8 cellular contexts compared by ENCODE assay signal in the genomic region with DNA sequence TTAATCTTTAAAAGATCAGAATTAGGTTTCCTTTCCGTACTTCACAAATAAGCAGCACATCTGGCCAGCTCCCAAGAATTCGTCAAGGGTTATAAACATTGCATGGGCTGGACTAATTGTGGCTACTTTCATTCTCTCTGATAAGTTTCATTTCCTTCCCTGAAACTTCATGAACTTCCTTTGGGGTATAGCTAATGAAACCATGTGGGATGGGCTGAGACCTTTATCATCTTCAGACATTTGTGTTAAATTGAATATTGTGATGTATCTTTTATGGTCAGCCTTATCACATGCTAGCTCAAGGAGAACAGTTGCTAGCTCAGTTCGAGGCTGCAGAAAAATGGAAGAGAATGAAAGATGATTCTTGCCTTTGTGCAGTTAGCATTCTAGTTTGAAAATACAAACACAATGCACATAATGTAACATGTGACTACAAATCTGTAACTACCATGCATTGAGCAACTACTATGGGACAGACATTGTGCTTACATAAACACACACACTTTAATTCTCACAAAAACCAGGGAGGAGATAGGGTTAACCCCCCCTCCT. TPM values are rescaled to one million over a fixed set of nuclear protein-coding genes. Genes with fewer than 3 reads are reported as not detected.
DNase-seq lines count a peak whose midpoint lies in the region; ATAC-seq, FAIRE-seq and TF ChIP-seq lines count a peak whose summit lies in the region.

No MANE protein-coding gene starts in this region.

- TF ChIP-seq CTCF in GM10266 (IDR thresholded peaks at IDR 0.05; ENCODE audit: control insufficient read depth, insufficient read depth, low read depth, missing control alignments) = no peak
- TF ChIP-seq CTCF in HEK293 (tag by site-specific recombination; IDR thresholded peaks at IDR 0.05) = no peak
- TF ChIP-seq CTCF in PC-9 (conservative IDR thresholded peaks at IDR 0.05) = no peak
- TF ChIP-seq CTCF in fibroblast of the aortic adventitia (IDR thresholded peaks at IDR 0.05; ENCODE audit: insufficient read depth, low read length) = no peak

- H3K36me3 ChIP-seq in HEK293 (ENCODE audit: control insufficient read depth in 2 of 2, insufficient read depth in 1 of 2, low read length in 2 of 2) (no peaks in the 10 kb centered on the region), PC-9 (ENCODE audit: low read depth) (no peaks in the 10 kb centered on the region)

- H3K4me1 ChIP-seq in HEK293 (ENCODE audit: control insufficient read depth, insufficient read depth, low read length) = peaks cover 17% of the 10 kb centered on the region
- H3K4me1 ChIP-seq in PC-9 (replicated peaks; ENCODE audit: insufficient read depth) = peaks cover 10% of the 10 kb centered on the region; the same call in 1 of the 2 replicates

- ATAC-seq in stimulated activated naive CD8-positive, alpha-beta T cell treated with anti-CD3 and anti-CD28 coated beads, Interleukin-15, amount 100 ng/mL, for 72 hours = no peak
- ATAC-seq in GM19351 (IDR thresholded peaks at IDR 0.05; ENCODE audit: unreplicated experiment) = no peak

- H3K4me1 Mint-ChIP-seq in stimulated activated naive CD8-positive, alpha-beta T cell treated with anti-CD3 and anti-CD28 coated beads, Interleukin-15, amount 100 ng/mL, for 72 hours = peaks cover 38% of the 10 kb centered on the region

- peaks cover 52% of the 10 kb centered on the region for H3K27me3 Mint-ChIP-seq in stimulated activated naive CD8-positive, alpha-beta T cell treated with anti-CD3 and anti-CD28 coated beads, Interleukin-15, amount 100 ng/mL, for 72 hours

- FAIRE-seq in urothelium cell line (lab: Jason Lieb, UNC) = no peak

- H3K27me3 ChIP-seq in PC-9 (ENCODE audit: insufficient read depth, low read depth) = peaks cover 79% of the 10 kb centered on the region

- no peak overlapping the region for H3K4me3 ChIP-seq in HEK293 (ENCODE audit: low read depth, low read length)
- H3K4me3 ChIP-seq in PC-9 = no peak overlapping the region
- peak overlapping the region; percentile 26 for H3K4me3 ChIP-seq in fibroblast of the aortic adventitia (ENCODE audit: low read depth, low read length)

- peak overlapping the region; percentile 32; the same call in 1 of the 2 replicates for H3K27ac ChIP-seq in HEK293 (ENCODE audit: extremely low read depth, low read depth, low read length)
- no peak overlapping the region for H3K27ac ChIP-seq in PC-9

- no peaks in the 10 kb centered on the region for H4K20me1 ChIP-seq in PC-9 (ENCODE audit: insufficient read depth)

- BruUV-seq in PC-9 (replicated peaks; lab: Mats Ljungman, UMichigan) = no TSS peak

- POLR2A ChIA-PET in HEK293 (lab: Yijun Ruan, JAX) = interaction anchor here (1.1 kb wide), 2 partner anchors 13 to 20 kb away, joined by 3 read pairs; no protein-coding TSS in a partner anchor
- POLR2A ChIA-PET in PC-9 (lab: Charles Lee; ENCODE audit: unreplicated experiment) = interaction anchor here (0.6 kb wide), 1 partner anchor 30 kb away, joined by 3 read pairs; no protein-coding TSS in a partner anchor

- intact Hi-C loops in PC-9 (cut with micrococcal nuclease; ENCODE audit: unreplicated experiment) = loop anchor here (5.0 to 10.0 kb wide), 2 partner anchors 96 to 858 kb away; no protein-coding TSS in a partner anchor

- H3K9me3 ChIP-seq in HEK293 (ENCODE audit: control insufficient read depth, insufficient read depth, low read depth, low read length) (no peaks in the 10 kb centered on the region), PC-9 (ENCODE audit: insufficient read depth, low read depth) (no peaks in the 10 kb centered on the region)

- H3K4me2 ChIP-seq in PC-9 = 0 out of 2 replicates have a peak overlapping the region, but pooled peaks have one; percentile 39

- no peaks in the 10 kb centered on the region for H3K9me2 ChIP-seq in PC-9 (ENCODE audit: insufficient read depth)

- DNase-seq in GM10266 (ENCODE audit: extremely low spot score) (peak; percentile 63), PC-9 (no peak), fibroblast of the aortic adventitia (ENCODE audit: low read depth) (peak; percentile 76), NCI-H345 treated with DMSO at 0.1 percent for 48 hours (lab: John Stamatoyannopoulos, UW; ENCODE audit: unreplicated experiment) (no peak), urothelium cell line (ENCODE audit: low spot score) (no peak)
- no peak for DNase-seq in stimulated activated naive CD8-positive, alpha-beta T cell treated with anti-CD3 and anti-CD28 coated beads, Interleukin-15, amount 100 ng/mL, for 72 hours

- peaks cover 5% of the 10 kb centered on the region; the same call in 1 of the 2 replicates for H3F3A ChIP-seq in PC-9 (ENCODE audit: insufficient read depth, low read depth)

- H3K4me3 Mint-ChIP-seq in stimulated activated naive CD8-positive, alpha-beta T cell treated with anti-CD3 and anti-CD28 coated beads, Interleukin-15, amount 100 ng/mL, for 72 hours = peak overlapping the region; percentile 8 to 73

- H2AFZ ChIP-seq in PC-9 = no peak overlapping the region

- no peaks in the 10 kb centered on the region for H3K9me3 Mint-ChIP-seq in stimulated activated naive CD8-positive, alpha-beta T cell treated with anti-CD3 and anti-CD28 coated beads, Interleukin-15, amount 100 ng/mL, for 72 hours

- no peak overlapping the region for H3K27ac Mint-ChIP-seq in stimulated activated naive CD8-positive, alpha-beta T cell treated with anti-CD3 and anti-CD28 coated beads, Interleukin-15, amount 100 ng/mL, for 72 hours

- CTCF ChIA-PET in HEK293 (lab: Yijun Ruan, JAX) = interaction anchor here (1.0 to 1.8 kb wide), 3 partner anchors 27 to 41 kb away, joined by 4 to 7 read pairs (median 5); no protein-coding TSS in a partner anchor
- CTCF ChIA-PET in PC-9 (lab: Charles Lee) = no interaction called here

- no peaks in the 10 kb centered on the region for H3K79me2 ChIP-seq in PC-9 (ENCODE audit: low read depth)

TF ChIP-seq in HEK293, 187 proteins besides CTCF, POLR2A, EP300 and RAD21 (continues in another document):
- TF ChIP-seq ZNF37A (tag by site-specific recombination; IDR thresholded peaks at IDR 0.05) (no peak), HOXA7 (CRISPR knock-in tag; IDR thresholded peaks at IDR 0.05; ENCODE audit: borderline replicate concordance) (no peak), ZEB2 (tag by site-specific recombination; IDR thresholded peaks at IDR 0.05) (no peak), ZNF211 (tag by site-specific recombination; IDR thresholded peaks at IDR 0.05; ENCODE audit: low read depth) (no peak), ZNF707 (tag by site-specific recombination; IDR thresholded peaks at IDR 0.05) (no peak), ZSCAN16 (tag by site-specific recombination; IDR thresholded peaks at IDR 0.05) (no peak), ZNF341 (tag by site-specific recombination; IDR thresholded peaks at IDR 0.05; ENCODE audit: low read depth) (no peak)
- TF ChIP-seq, protein P1, sequence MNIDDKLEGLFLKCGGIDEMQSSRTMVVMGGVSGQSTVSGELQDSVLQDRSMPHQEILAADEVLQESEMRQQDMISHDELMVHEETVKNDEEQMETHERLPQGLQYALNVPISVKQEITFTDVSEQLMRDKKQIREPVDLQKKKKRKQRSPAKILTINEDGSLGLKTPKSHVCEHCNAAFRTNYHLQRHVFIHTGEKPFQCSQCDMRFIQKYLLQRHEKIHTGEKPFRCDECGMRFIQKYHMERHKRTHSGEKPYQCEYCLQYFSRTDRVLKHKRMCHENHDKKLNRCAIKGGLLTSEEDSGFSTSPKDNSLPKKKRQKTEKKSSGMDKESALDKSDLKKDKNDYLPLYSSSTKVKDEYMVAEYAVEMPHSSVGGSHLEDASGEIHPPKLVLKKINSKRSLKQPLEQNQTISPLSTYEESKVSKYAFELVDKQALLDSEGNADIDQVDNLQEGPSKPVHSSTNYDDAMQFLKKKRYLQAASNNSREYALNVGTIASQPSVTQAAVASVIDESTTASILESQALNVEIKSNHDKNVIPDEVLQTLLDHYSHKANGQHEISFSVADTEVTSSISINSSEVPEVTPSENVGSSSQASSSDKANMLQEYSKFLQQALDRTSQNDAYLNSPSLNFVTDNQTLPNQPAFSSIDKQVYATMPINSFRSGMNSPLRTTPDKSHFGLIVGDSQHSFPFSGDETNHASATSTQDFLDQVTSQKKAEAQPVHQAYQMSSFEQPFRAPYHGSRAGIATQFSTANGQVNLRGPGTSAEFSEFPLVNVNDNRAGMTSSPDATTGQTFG (tag by site-specific recombination; IDR thresholded peaks at IDR 0.05; ENCODE audit: borderline replicate concordance) = no peak
- TF ChIP-seq, protein P2, sequence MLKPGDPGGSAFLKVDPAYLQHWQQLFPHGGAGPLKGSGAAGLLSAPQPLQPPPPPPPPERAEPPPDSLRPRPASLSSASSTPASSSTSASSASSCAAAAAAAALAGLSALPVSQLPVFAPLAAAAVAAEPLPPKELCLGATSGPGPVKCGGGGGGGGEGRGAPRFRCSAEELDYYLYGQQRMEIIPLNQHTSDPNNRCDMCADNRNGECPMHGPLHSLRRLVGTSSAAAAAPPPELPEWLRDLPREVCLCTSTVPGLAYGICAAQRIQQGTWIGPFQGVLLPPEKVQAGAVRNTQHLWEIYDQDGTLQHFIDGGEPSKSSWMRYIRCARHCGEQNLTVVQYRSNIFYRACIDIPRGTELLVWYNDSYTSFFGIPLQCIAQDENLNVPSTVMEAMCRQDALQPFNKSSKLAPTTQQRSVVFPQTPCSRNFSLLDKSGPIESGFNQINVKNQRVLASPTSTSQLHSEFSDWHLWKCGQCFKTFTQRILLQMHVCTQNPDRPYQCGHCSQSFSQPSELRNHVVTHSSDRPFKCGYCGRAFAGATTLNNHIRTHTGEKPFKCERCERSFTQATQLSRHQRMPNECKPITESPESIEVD (tag by site-specific recombination; IDR thresholded peaks at IDR 0.05) = peak; percentile 71
- TF ChIP-seq, protein P3, sequence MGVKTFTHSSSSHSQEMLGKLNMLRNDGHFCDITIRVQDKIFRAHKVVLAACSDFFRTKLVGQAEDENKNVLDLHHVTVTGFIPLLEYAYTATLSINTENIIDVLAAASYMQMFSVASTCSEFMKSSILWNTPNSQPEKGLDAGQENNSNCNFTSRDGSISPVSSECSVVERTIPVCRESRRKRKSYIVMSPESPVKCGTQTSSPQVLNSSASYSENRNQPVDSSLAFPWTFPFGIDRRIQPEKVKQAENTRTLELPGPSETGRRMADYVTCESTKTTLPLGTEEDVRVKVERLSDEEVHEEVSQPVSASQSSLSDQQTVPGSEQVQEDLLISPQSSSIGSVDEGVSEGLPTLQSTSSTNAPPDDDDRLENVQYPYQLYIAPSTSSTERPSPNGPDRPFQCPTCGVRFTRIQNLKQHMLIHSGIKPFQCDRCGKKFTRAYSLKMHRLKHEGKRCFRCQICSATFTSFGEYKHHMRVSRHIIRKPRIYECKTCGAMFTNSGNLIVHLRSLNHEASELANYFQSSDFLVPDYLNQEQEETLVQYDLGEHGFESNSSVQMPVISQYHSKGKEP (tag by site-specific recombination; IDR thresholded peaks at IDR 0.05) = 0 out of 2 replicates have a peak, but pooled peaks have one; percentile 8

RNA-seq across cellular contexts. Expression of gene GMPR, which starts 1.7 kb away (rescaled TPM):
- 2.0 and 2.4 TPM in 2 replicates for total RNA-seq in PC-9 (2021)
- 2.5 and 24.8 TPM in 2 replicates for total RNA-seq in fibroblast of the aortic adventitia (ENCODE audit: low replicate concordance)

Comparison
In these comparisons a context has a peak if more than half of its experiments do, and no peak if none do; other contexts are left out.
1. DNase-seq: peak in GM10266 (single experiment) and fibroblast of the aortic adventitia (single experiment); none in PC-9 (0 of 2), stimulated activated naive CD8-positive, alpha-beta T cell treated with anti-CD3 and anti-CD28 coated beads, Interleukin-15, amount 100 ng/mL, for 72 hours (0 of 2), NCI-H345 treated with DMSO at 0.1 percent for 48 hours (single experiment) and urothelium cell line (single experiment).